ENCODE assay signal across 14 cellular contexts in the genomic region with DNA sequence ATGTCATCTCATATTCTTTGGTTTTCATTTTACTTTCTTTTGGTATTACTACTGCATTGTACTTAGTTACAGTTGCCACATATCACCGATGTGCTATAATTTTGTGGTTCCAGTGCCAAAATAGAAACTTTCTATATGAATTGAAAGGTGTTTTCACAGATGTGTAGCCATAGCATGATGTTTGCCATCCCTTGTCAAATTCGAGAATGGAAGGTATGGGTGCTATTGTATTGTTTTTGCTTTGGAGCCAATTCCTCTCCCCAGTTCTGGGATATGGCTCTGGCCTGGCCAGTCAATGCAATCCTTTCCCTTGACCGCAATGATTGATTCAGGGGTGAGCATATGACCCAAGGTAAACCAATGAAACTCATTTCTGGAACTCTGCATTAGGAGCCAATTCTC.
DNase-seq lines count a peak whose midpoint lies in the region; ATAC-seq and TF ChIP-seq lines count a peak whose summit lies in the region.
"Had no signal": no experiment of that assay in that cellular context is flagged by ENCODE, and none has a peak within 500 bp of the region (broad histone marks: within the 10 kb centered on the region; RNA-seq: fewer than 3 reads in every experiment).

No MANE protein-coding gene starts in this region.

- no peak for TF ChIP-seq CTCF in GM10248 (IDR thresholded peaks at IDR 0.05; ENCODE audit: control extremely low read depth, extremely low read depth, low read depth, missing control alignments)

- CTCF ChIA-PET in GM10248 (lab: Yijun Ruan, JAX): no interaction called here

- ATAC-seq in GM18867 (IDR thresholded peaks at IDR 0.05; ENCODE audit: unreplicated experiment) (peak; percentile 75), HG02623 (IDR thresholded peaks at IDR 0.05; ENCODE audit: unreplicated experiment) (peak; percentile 50), HG03521 (IDR thresholded peaks at IDR 0.05; ENCODE audit: unreplicated experiment) (peak; percentile 78), HG02840 (IDR thresholded peaks at IDR 0.05; ENCODE audit: low FRiP score, unreplicated experiment) (no peak)
- ATAC-seq: HCT116, right cardiac atrium had no signal

- POLR2A ChIA-PET in GM10248 (lab: Yijun Ruan, JAX): no interaction called here

- DNase-seq in GM10248 (ENCODE audit: extremely low spot score): peak; percentile 8
- no peak for DNase-seq in amygdala (lab: John Stamatoyannopoulos, UW)
- no peak for DNase-seq in NCI-H446 treated with DMSO at 0.1 percent for 48 hours (lab: John Stamatoyannopoulos, UW)
- no peak for DNase-seq in NCI-H1930 (lab: John Stamatoyannopoulos, UW)
- DNase-seq: DMS79 treated with DMSO at 0.1 percent for 48 hours; NCI-H2029; nephron progenitor cell; right cardiac atrium; stimulated activated naive CD4-positive, alpha-beta T cell treated with Interleukin-2 at 50 U/mL for 16 hours had no signal
